In genomic region chr19:28964500-28964899, GRCh38 we compare ENCODE assay signal across 29 cellular contexts.
"Had no signal": no experiment of that assay in that cellular context is flagged by ENCODE, and none has a peak within 500 bp of the region (broad histone marks: within the 10 kb centered on the region; RNA-seq: fewer than 3 reads in every experiment).

No MANE protein-coding gene starts in this region.

- H3K4me3 ChIP-seq: neural progenitor cell, ovary, psoas muscle, right lobe of liver, sigmoid colon, suprapubic skin, testis, tibial artery, transverse colon, upper lobe of right lung, uterus had no signal

- H3K36me3 Mint-ChIP-seq: natural killer cell; neural progenitor cell; stimulated activated memory B cell treated with anti-CD40 and anti-IgM and Interleukin-4, amounts not matched to agents 10 μg/mL and 1 μg/mL and 100 μg/mL, for 72 hours; type B pancreatic cell had no signal

- ATAC-seq: natural killer cell; psoas muscle; right cardiac atrium; right lobe of liver; stimulated activated memory B cell treated with anti-CD40 and anti-IgM and Interleukin-4, amounts not matched to agents 10 μg/mL and 1 μg/mL and 100 μg/mL, for 72 hours; stimulated activated naive CD8-positive, alpha-beta T cell treated with anti-CD3 and anti-CD28 coated beads, Interleukin-15, amount 100 ng/mL, for 72 hours; stimulated activated naive CD8-positive, alpha-beta T cell treated with anti-CD3 and anti-CD28 coated beads, Interleukin-15, Interleukin-2, amounts not matched to agents 100 U/mL and 50 U/mL, for 24 hours; upper lobe of right lung had no signal

- H3K4me1 Mint-ChIP-seq: natural killer cell; stimulated activated memory B cell treated with anti-CD40 and anti-IgM and Interleukin-4, amounts not matched to agents 10 μg/mL and 1 μg/mL and 100 μg/mL, for 72 hours; stimulated activated naive CD8-positive, alpha-beta T cell treated with anti-CD3 and anti-CD28 coated beads, Interleukin-15, amount 100 ng/mL, for 72 hours had no signal

- H3K4me1 ChIP-seq: parathyroid adenoma, psoas muscle, right lobe of liver, suprapubic skin, testis, transverse colon, upper lobe of right lung, uterus had no signal

- H2AFZ ChIP-seq: neural progenitor cell, parathyroid adenoma had no signal

- H3K36me3 ChIP-seq: neural progenitor cell, ovary, right lobe of liver, sigmoid colon, suprapubic skin, tibial artery, transverse colon, upper lobe of right lung, uterus had no signal

- H3K9me3 ChIP-seq: ovary, psoas muscle, right lobe of liver, sigmoid colon, suprapubic skin, testis, tibial artery, transverse colon, upper lobe of right lung, uterus had no signal

- H3K27me3 Mint-ChIP-seq: stimulated activated memory B cell treated with anti-CD40 and anti-IgM and Interleukin-4, amounts not matched to agents 10 μg/mL and 1 μg/mL and 100 μg/mL, for 72 hours had no signal

- H3K4me2 ChIP-seq: neural progenitor cell had no signal

- H3K27ac Mint-ChIP-seq: natural killer cell; neural progenitor cell; progenitor cell of endocrine pancreas; stimulated activated memory B cell treated with anti-CD40 and anti-IgM and Interleukin-4, amounts not matched to agents 10 μg/mL and 1 μg/mL and 100 μg/mL, for 72 hours; stimulated activated naive CD8-positive, alpha-beta T cell treated with anti-CD3 and anti-CD28 coated beads, Interleukin-15, amount 100 ng/mL, for 72 hours; type B pancreatic cell had no signal

- H3K4me3 Mint-ChIP-seq: natural killer cell; nephron; neural progenitor cell; stimulated activated memory B cell treated with anti-CD40 and anti-IgM and Interleukin-4, amounts not matched to agents 10 μg/mL and 1 μg/mL and 100 μg/mL, for 72 hours; stimulated activated naive CD8-positive, alpha-beta T cell treated with anti-CD3 and anti-CD28 coated beads, Interleukin-15, amount 100 ng/mL, for 72 hours; type B pancreatic cell had no signal

- H3K27me3 ChIP-seq: neural progenitor cell, ovary, right lobe of liver, suprapubic skin, testis, tibial artery, transverse colon, upper lobe of right lung, uterus had no signal

- DNase-seq: natural killer cell; occipital lobe; ovary; posterior cingulate gyrus; psoas muscle; right cardiac atrium; right lobe of liver; sigmoid colon; small intestine; stimulated activated CD4-positive, alpha-beta T cell treated with anti-CD3 and anti-CD28 coated beads, Interleukin-15, amount 100 ng/mL, for 24 hours; stimulated activated CD4-positive, alpha-beta T cell treated with anti-CD3 and anti-CD28 coated beads, Interleukin-2, amount 100 ng/mL, for 24 hours; stimulated activated CD4-positive, alpha-beta T cell treated with anti-CD3 and anti-CD28 coated beads, Interleukin-2, amount 100 ng/mL, for 48 hours; stimulated activated CD4-positive, alpha-beta T cell treated with anti-CD3 and anti-CD28 coated beads, Interleukin-4, amount 100 ng/mL, for 24 hours; stimulated activated naive CD4-positive, alpha-beta T cell; stimulated activated naive CD8-positive, alpha-beta T cell treated with anti-CD3 and anti-CD28 coated beads, Interleukin-15, amount 100 ng/mL, for 72 hours; stimulated activated naive CD8-positive, alpha-beta T cell treated with anti-CD3 and anti-CD28 coated beads, Interleukin-15, Interleukin-2, amounts not matched to agents 100 U/mL and 50 U/mL, for 24 hours; substantia nigra; testis; tibial artery; transverse colon; upper lobe of right lung; uterus had no signal

- H3K9ac ChIP-seq: neural progenitor cell, parathyroid adenoma had no signal

- H3K27ac ChIP-seq: neural progenitor cell, ovary, parathyroid adenoma, psoas muscle, right lobe of liver, sigmoid colon, suprapubic skin, testis, tibial artery, transverse colon, upper lobe of right lung, uterus had no signal

- H3K9me3 Mint-ChIP-seq: nephron, neural progenitor cell, type B pancreatic cell had no signal
